Comparison of ENCODE assay signal across 29 cellular contexts in genomic region chr1:112973788-112974187, GRCh38.
"Had no signal": no experiment of that assay in that cellular context is flagged by ENCODE, and none has a peak within 500 bp of the region (broad histone marks: within the 10 kb centered on the region; RNA-seq: fewer than 3 reads in every experiment).

No MANE protein-coding gene starts in this region.

- H3K4me1 ChIP-seq: ascending aorta, breast epithelium, colonic mucosa, esophagus squamous epithelium, gastroesophageal sphincter had no signal

- H3K27me3 Mint-ChIP-seq: activated CD4-positive, alpha-beta memory T cell treated with anti-CD3 and anti-CD28 coated beads for 36 hours; activated CD8-positive, alpha-beta memory T cell treated with anti-CD3 and anti-CD28 coated beads, Interleukin-2, amount 10 ng/mL, durations not matched to agents 7 days and 5 days; activated naive CD4-positive, alpha-beta T cell treated with anti-CD3 and anti-CD28 coated beads, Interleukin-2, amount 10 ng/mL, durations not matched to agents 7 days and 5 days; activated naive CD8-positive, alpha-beta T cell treated with anti-CD3 and anti-CD28 coated beads, Interleukin-2, amount 10 ng/mL, durations not matched to agents 7 days and 5 days; brain had no signal

- H3K27ac Mint-ChIP-seq: activated CD4-positive, alpha-beta memory T cell treated with anti-CD3 and anti-CD28 coated beads for 36 hours; activated CD8-positive, alpha-beta memory T cell treated with anti-CD3 and anti-CD28 coated beads, Interleukin-2, amount 10 ng/mL, durations not matched to agents 7 days and 5 days; activated CD8-positive, alpha-beta T cell treated with anti-CD3 and anti-CD28 coated beads, Interleukin-2, amount 10 ng/mL, durations not matched to agents 7 days and 5 days; activated naive CD4-positive, alpha-beta T cell treated with anti-CD3 and anti-CD28 coated beads, Interleukin-2, amount 10 ng/mL, durations not matched to agents 7 days and 5 days; activated naive CD4-positive, alpha-beta T cell treated with anti-CD3 and anti-CD28 coated beads, Interleukin-2, amount 50 U/mL, for 72 hours; activated naive CD8-positive, alpha-beta T cell treated with anti-CD3 and anti-CD28 coated beads, Interleukin-2, amount 10 ng/mL, durations not matched to agents 7 days and 5 days; activated T-helper 1 cell treated with anti-CD3 and anti-CD28 coated beads, Interleukin-12 subunit alpha, Interleukin-12 subunit beta, Interleukin-2, Interleukin-4 antibody, amounts not matched to agents 30 ng/mL and 10 ng/mL and 1 ng/mL, durations not matched to agents 14 hours and 24 hours and 36 hours; activated T-helper 2 cell treated with anti-CD3 and anti-CD28 coated beads, Interferon-gamma antibody, Interleukin-2, Interleukin-4, amounts not matched to agents 10 μg/mL and 5 μg/mL and 100 μg/mL, durations not matched to agents 14 hours and 24 hours and 36 hours; brain had no signal

- H3K9me3 ChIP-seq: ascending aorta, breast epithelium, colonic mucosa, esophagus squamous epithelium, gastroesophageal sphincter, heart right ventricle had no signal

- H3K36me3 ChIP-seq: breast epithelium, colonic mucosa had no signal

- H3K27ac ChIP-seq: ascending aorta, breast epithelium, cardiac muscle cell, colonic mucosa, epithelial cell of prostate, esophagus squamous epithelium, gastroesophageal sphincter had no signal

- ATAC-seq: activated CD8-positive, alpha-beta memory T cell treated with anti-CD3 and anti-CD28 coated beads, Interleukin-2, amount 10 ng/mL, durations not matched to agents 7 days and 5 days; activated CD8-positive, alpha-beta T cell treated with anti-CD3 and anti-CD28 coated beads, Interleukin-2, amount 10 ng/mL, durations not matched to agents 7 days and 5 days; activated naive CD4-positive, alpha-beta T cell treated with anti-CD3 and anti-CD28 coated beads, Interleukin-2, amount 50 U/mL, for 72 hours; gastroesophageal sphincter; heart right ventricle; WTC11 had no signal

- H3K27me3 ChIP-seq: ascending aorta, breast epithelium, cardiac muscle cell, colonic mucosa, esophagus squamous epithelium, gastroesophageal sphincter, heart right ventricle had no signal

- H3K4me3 ChIP-seq: ascending aorta, breast epithelium, cardiac muscle cell, colonic mucosa, esophagus squamous epithelium, gastroesophageal sphincter, heart right ventricle had no signal

- DNase-seq: activated CD4-positive, alpha-beta memory T cell treated with anti-CD3 and anti-CD28 coated beads for 36 hours; activated CD4-positive, alpha-beta T cell treated with anti-CD3 and anti-CD28 coated beads for 1 hour; activated CD4-positive, alpha-beta T cell treated with anti-CD3 and anti-CD28 coated beads for 4 hours; activated CD8-positive, alpha-beta memory T cell treated with anti-CD3 and anti-CD28 coated beads, Interleukin-2, amount 10 ng/mL, durations not matched to agents 7 days and 5 days; activated CD8-positive, alpha-beta memory T cell treated with anti-CD3 and anti-CD28 coated beads, Interleukin-2, amount 50 U/mL, for 4 hours; activated CD8-positive, alpha-beta T cell treated with anti-CD3 and anti-CD28 coated beads, Interleukin-2, amount 10 ng/mL, durations not matched to agents 7 days and 5 days; activated effector memory CD4-positive, alpha-beta T cell treated with anti-CD3 and anti-CD28 coated beads, Interleukin-2, amount 50 U/mL, for 16 hours; activated naive CD4-positive, alpha-beta T cell treated with anti-CD3 and anti-CD28 coated beads, Interleukin-2, amount 10 ng/mL, durations not matched to agents 7 days and 5 days; activated naive CD8-positive, alpha-beta T cell treated with anti-CD3 and anti-CD28 coated beads, Interleukin-2, amount 10 ng/mL, durations not matched to agents 7 days and 5 days; activated T-cell treated with anti-CD3 and anti-CD28 coated beads, Interleukin-2, amount 50 U/mL, for 1 hour; activated T-cell treated with anti-CD3 and anti-CD28 coated beads, Interleukin-2, amount 50 U/mL, for 48 hours; central memory CD4-positive, alpha-beta T cell; cerebellar nuclear complex; colonic mucosa; effector CD8-positive, alpha-beta T cell; esophagus squamous epithelium; foreskin melanocyte; heart right ventricle; T-helper 2 cell had no signal

- H3K4me3 Mint-ChIP-seq: activated CD4-positive, alpha-beta memory T cell treated with anti-CD3 and anti-CD28 coated beads for 36 hours; activated CD8-positive, alpha-beta memory T cell treated with anti-CD3 and anti-CD28 coated beads, Interleukin-2, amount 10 ng/mL, durations not matched to agents 7 days and 5 days; activated CD8-positive, alpha-beta T cell treated with anti-CD3 and anti-CD28 coated beads, Interleukin-2, amount 10 ng/mL, durations not matched to agents 7 days and 5 days; activated naive CD4-positive, alpha-beta T cell treated with anti-CD3 and anti-CD28 coated beads, Interleukin-2, amount 10 ng/mL, durations not matched to agents 7 days and 5 days; activated naive CD8-positive, alpha-beta T cell treated with anti-CD3 and anti-CD28 coated beads, Interleukin-2, amount 10 ng/mL, durations not matched to agents 7 days and 5 days; activated T-helper 1 cell treated with anti-CD3 and anti-CD28 coated beads, Interleukin-12 subunit alpha, Interleukin-12 subunit beta, Interleukin-2, Interleukin-4 antibody, amounts not matched to agents 30 ng/mL and 10 ng/mL and 1 ng/mL, durations not matched to agents 14 hours and 24 hours and 36 hours; brain; WTC11 had no signal

- H3K4me1 Mint-ChIP-seq: activated CD8-positive, alpha-beta memory T cell treated with anti-CD3 and anti-CD28 coated beads, Interleukin-2, amount 10 ng/mL, durations not matched to agents 7 days and 5 days; activated naive CD4-positive, alpha-beta T cell treated with anti-CD3 and anti-CD28 coated beads, Interleukin-2, amount 10 ng/mL, durations not matched to agents 7 days and 5 days; activated naive CD8-positive, alpha-beta T cell treated with anti-CD3 and anti-CD28 coated beads, Interleukin-2, amount 10 ng/mL, durations not matched to agents 7 days and 5 days; brain had no signal

- H3K9me3 Mint-ChIP-seq: activated CD4-positive, alpha-beta memory T cell treated with anti-CD3 and anti-CD28 coated beads for 36 hours; activated naive CD4-positive, alpha-beta T cell treated with anti-CD3 and anti-CD28 coated beads, Interleukin-2, amount 10 ng/mL, durations not matched to agents 7 days and 5 days; activated naive CD4-positive, alpha-beta T cell treated with anti-CD3 and anti-CD28 coated beads, Interleukin-2, amount 50 U/mL, for 72 hours; activated naive CD8-positive, alpha-beta T cell treated with anti-CD3 and anti-CD28 coated beads, Interleukin-2, amount 10 ng/mL, durations not matched to agents 7 days and 5 days; activated T-helper 1 cell treated with anti-CD3 and anti-CD28 coated beads, Interleukin-12 subunit alpha, Interleukin-12 subunit beta, Interleukin-2, Interleukin-4 antibody, amounts not matched to agents 30 ng/mL and 10 ng/mL and 1 ng/mL, durations not matched to agents 14 hours and 24 hours and 36 hours; activated T-helper 2 cell treated with anti-CD3 and anti-CD28 coated beads, Interferon-gamma antibody, Interleukin-2, Interleukin-4, amounts not matched to agents 10 μg/mL and 5 μg/mL and 100 μg/mL, durations not matched to agents 14 hours and 24 hours and 36 hours had no signal
